ENCODE assay signal across 13 cellular contexts in the genomic region with DNA sequence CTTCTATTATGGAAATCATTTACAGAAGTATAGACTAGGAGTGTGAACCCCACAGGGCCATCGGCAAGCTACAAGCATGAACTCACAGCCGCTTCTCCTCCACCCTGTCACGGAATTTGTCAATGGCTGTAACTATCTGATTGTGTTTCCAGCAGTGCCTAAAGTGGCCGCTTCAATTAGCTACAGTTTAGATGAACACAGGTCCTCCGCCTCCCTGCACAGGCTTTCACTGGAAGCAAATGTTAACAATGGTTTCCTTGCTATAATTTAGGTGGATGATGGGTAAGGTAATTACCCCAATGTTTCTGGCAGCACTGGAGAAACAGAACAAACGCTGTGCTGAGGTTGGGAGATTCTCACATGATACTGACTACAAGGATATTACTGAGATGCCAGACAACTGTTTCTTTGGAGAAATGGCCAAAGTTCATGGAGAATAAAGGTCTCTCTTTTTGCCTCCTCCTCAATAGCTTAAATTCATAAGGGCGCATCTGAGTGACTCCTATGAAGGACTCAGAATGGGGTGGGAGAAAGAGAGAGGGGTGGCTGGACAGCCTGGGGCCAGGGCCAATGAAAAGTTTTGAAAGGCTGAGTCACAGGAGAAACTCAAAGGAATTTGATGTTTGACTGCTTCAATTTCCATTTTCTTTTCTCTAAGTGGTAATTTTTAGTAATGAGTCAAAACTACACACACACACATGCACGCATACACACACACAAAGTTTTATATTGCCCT.
DNase-seq lines count a peak whose midpoint lies in the region; ATAC-seq and TF ChIP-seq lines count a peak whose summit lies in the region.
"Had no signal": no experiment of that assay in that cellular context is flagged by ENCODE, and none has a peak within 500 bp of the region (broad histone marks: within the 10 kb centered on the region; RNA-seq: fewer than 3 reads in every experiment).

No MANE protein-coding gene starts in this region.

- intact Hi-C loops in Right ventricle myocardium superior (cut with DNase I) = no loop called here
- intact Hi-C loops in aorta (cut with DNase I) = no loop called here

- H3K4me1 ChIP-seq in cardiac muscle cell (ENCODE audit: low read depth) (peaks cover 9% of the 10 kb centered on the region), endodermal cell (ENCODE audit: control insufficient read depth, insufficient read depth, low read length) (no peaks in the 10 kb centered on the region), mesenchymal stem cell (ENCODE audit: control insufficient read depth, insufficient read depth, low read depth, low read length) (peaks cover 14% of the 10 kb centered on the region), aorta (ENCODE audit: control insufficient read depth in 1 of 2, insufficient read depth in 2 of 2, low read length in 2 of 2) (peaks cover 5 to 7% of the 10 kb centered on the region in 2 donors)

- no peaks in the 10 kb centered on the region for H3K9me3 Mint-ChIP-seq in endodermal cell
- H3K9me3 Mint-ChIP-seq: stimulated activated naive B cell treated with anti-CD40 and anti-IgM and Interleukin-4, amounts not matched to agents 10 μg/mL and 1 μg/mL and 100 μg/mL, for 72 hours had no signal

- H3K36me3 ChIP-seq in cardiac muscle cell (peaks cover 57% of the 10 kb centered on the region), endodermal cell (ENCODE audit: control insufficient read depth, insufficient read depth, low read length) (peaks cover 24% of the 10 kb centered on the region), mesenchymal stem cell (ENCODE audit: control insufficient read depth in 1 of 2, insufficient read depth in 2 of 2, low read depth in 1 of 2, low read length in 2 of 2) (peaks cover 43 to 62% of the 10 kb centered on the region in 2 experiments), aorta (ENCODE audit: control insufficient read depth in 1 of 2, insufficient read depth in 2 of 2, low read length in 1 of 2) (peaks cover 0 to 7% of the 10 kb centered on the region in 2 donors)

- H4K91ac ChIP-seq in mesenchymal stem cell (ENCODE audit: low read length) = no peak overlapping the region

- H3K9ac ChIP-seq in endodermal cell (ENCODE audit: extremely low read depth, low read length, poor library complexity, severe bottlenecking) (no peak overlapping the region), mesenchymal stem cell (ENCODE audit: low read length) (peak overlapping the region; percentile 36)

- no peak overlapping the region for H2BK15ac ChIP-seq in mesenchymal stem cell (ENCODE audit: low read depth, poor library complexity, severe bottlenecking)

- 76 to 88% methylated on average over 5 to 8 of the region's 8 CpGs for WGBS in endodermal cell (ENCODE audit: insufficient coverage in 1 of 2, insufficient read length in 1 of 2), 2 experiments
- WGBS in mesenchymal stem cell = 60% methylated on average over 7 of the region's 8 CpGs
- WGBS in aorta, 2 donors = 35 to 38% methylated on average over 8 of the region's 8 CpGs

- H3K9me3 ChIP-seq in cardiac muscle cell (ENCODE audit: low read depth) (no peaks in the 10 kb centered on the region), endodermal cell (ENCODE audit: control insufficient read depth, low read length) (no peaks in the 10 kb centered on the region), mesenchymal stem cell (ENCODE audit: control insufficient read depth, low read length) (no peaks in the 10 kb centered on the region), aorta (ENCODE audit: control insufficient read depth, low read length) (no peaks in the 10 kb centered on the region)

- H2AK5ac ChIP-seq in mesenchymal stem cell (ENCODE audit: low read length, severe bottlenecking) = no peak overlapping the region

- H3K79me1 ChIP-seq in mesenchymal stem cell (replicated peaks; ENCODE audit: low read length, poor library complexity, severe bottlenecking) = peaks cover 17% of the 10 kb centered on the region

- H3K27ac Mint-ChIP-seq in endodermal cell = no peak overlapping the region
- H3K27ac Mint-ChIP-seq: stimulated activated naive B cell treated with anti-CD40 and anti-IgM and Interleukin-4, amounts not matched to agents 10 μg/mL and 1 μg/mL and 100 μg/mL, for 72 hours had no signal

- no peak overlapping the region for H2BK120ac ChIP-seq in mesenchymal stem cell (ENCODE audit: low read depth, low read length)

- H3K27ac ChIP-seq in cardiac muscle cell (peak overlapping the region; percentile 40), endodermal cell (ENCODE audit: low read depth, low read length) (peak overlapping the region; percentile 59), mesenchymal stem cell (ENCODE audit: low read length, poor library complexity, severe bottlenecking) (peak overlapping the region; percentile 82), aorta (ENCODE audit: low read depth in 1 of 2, low read length in 2 of 2) (peak overlapping the region; percentile 75 to 90)

- no peak overlapping the region for H2AFZ ChIP-seq in mesenchymal stem cell (ENCODE audit: low read depth, low read length)

- ATAC-seq in Right ventricle myocardium superior (ENCODE audit: poor library complexity) (no peak), aorta (ENCODE audit: low FRiP score) (peak; percentile 71)
- ATAC-seq: HCT116 had no signal

- H3K4me3 Mint-ChIP-seq in endodermal cell = no peak overlapping the region
- H3K4me3 Mint-ChIP-seq: stimulated activated naive B cell treated with anti-CD40 and anti-IgM and Interleukin-4, amounts not matched to agents 10 μg/mL and 1 μg/mL and 100 μg/mL, for 72 hours had no signal

- peak overlapping the region; percentile 56 to 69 for H3K18ac ChIP-seq in mesenchymal stem cell (ENCODE audit: low read depth in 1 of 2, low read length in 2 of 2)

- no peak overlapping the region for H3K4ac ChIP-seq in mesenchymal stem cell (ENCODE audit: low read depth in 1 of 2, low read length in 2 of 2)

- no peak for TF ChIP-seq CTCF in cardiac muscle cell (IDR thresholded peaks at IDR 0.05; ENCODE audit: low read depth, low read length)
- TF ChIP-seq CTCF in endodermal cell (conservative IDR thresholded peaks at IDR 0.05) = no peak

- no peaks in the 10 kb centered on the region for H3K27me3 Mint-ChIP-seq in endodermal cell (ENCODE audit: insufficient read depth)
- H3K27me3 Mint-ChIP-seq: stimulated activated naive B cell treated with anti-CD40 and anti-IgM and Interleukin-4, amounts not matched to agents 10 μg/mL and 1 μg/mL and 100 μg/mL, for 72 hours had no signal

- no peak overlapping the region for H2BK5ac ChIP-seq in mesenchymal stem cell (ENCODE audit: low read depth, low read length, poor library complexity, severe bottlenecking)

- H3K36me3 Mint-ChIP-seq in endodermal cell (ENCODE audit: low read depth) = peaks cover 23% of the 10 kb centered on the region
- H3K36me3 Mint-ChIP-seq: stimulated activated naive B cell treated with anti-CD40 and anti-IgM and Interleukin-4, amounts not matched to agents 10 μg/mL and 1 μg/mL and 100 μg/mL, for 72 hours had no signal

- H2BK12ac ChIP-seq in mesenchymal stem cell (ENCODE audit: low read length in 2 of 2) = peak overlapping the region in 1 of 2 experiments; percentile 18

- peak overlapping the region; percentile 12 for H3K4me2 ChIP-seq in mesenchymal stem cell (ENCODE audit: low read length, poor library complexity, severe bottlenecking)

- H3K4me1 Mint-ChIP-seq in endodermal cell = peaks cover 9% of the 10 kb centered on the region

- peak overlapping the region; percentile 3 for H4K8ac ChIP-seq in mesenchymal stem cell (ENCODE audit: low read length)

- no peak overlapping the region for H3K4me3 ChIP-seq in cardiac muscle cell
- H3K4me3 ChIP-seq in endodermal cell (ENCODE audit: low read length) = no peak overlapping the region
- H3K4me3 ChIP-seq in mesenchymal stem cell (ENCODE audit: insufficient read depth in 1 of 2, low read depth in 1 of 2, low read length in 2 of 2) = peak overlapping the region in 1 of 2 experiments; percentile 44
- no peak overlapping the region for H3K4me3 ChIP-seq in aorta (ENCODE audit: low read length in 2 of 2)

- DNase-seq in cardiac muscle cell (ENCODE audit: low read depth in 1 of 2, low spot score in 1 of 2) (peak; percentile 31 to 67), Right ventricle myocardium superior (no peak), endodermal cell (no peak), mesenchymal stem cell (peak; percentile 78), aorta (no peak), HPDE6-E6E7 (ENCODE audit: extremely low spot score) (no peak), LoVo (ENCODE audit: low spot score) (no peak)
- DNase-seq in stimulated activated naive CD4-positive, alpha-beta T cell treated with Interleukin-2 at 50 U/mL for 16 hours (lab: John Stamatoyannopoulos, UW) = no peak
- DNase-seq: activated T-cell treated with anti-CD3 and anti-CD28 coated beads for 4 hours, head of caudate nucleus, Karpas-422 had no signal

- no peak overlapping the region for H3K14ac ChIP-seq in mesenchymal stem cell (ENCODE audit: low read length in 2 of 2)

- no peaks in the 10 kb centered on the region for H3K27me3 ChIP-seq in cardiac muscle cell
- no peaks in the 10 kb centered on the region for H3K27me3 ChIP-seq in endodermal cell (ENCODE audit: control insufficient read depth, insufficient read depth, low read length, poor library complexity, severe bottlenecking)
- no peaks in the 10 kb centered on the region for H3K27me3 ChIP-seq in mesenchymal stem cell (ENCODE audit: control insufficient read depth in 1 of 2, insufficient read depth in 1 of 2, low read length in 2 of 2)
- H3K27me3 ChIP-seq in aorta (ENCODE audit: control insufficient read depth in 1 of 2, insufficient read depth in 2 of 2, low read length in 1 of 2) = no peaks in the 10 kb centered on the region

- H3K23ac ChIP-seq in mesenchymal stem cell (ENCODE audit: low read length in 2 of 2) = no peak overlapping the region

Comparison
In these comparisons a context has a peak if more than half of its experiments do, and no peak if none do; other contexts are left out.
1. DNase-seq: peak in cardiac muscle cell (2 of 2) and mesenchymal stem cell (single experiment); none in Right ventricle myocardium superior (single experiment), endodermal cell (single experiment), aorta (0 of 2), HPDE6-E6E7 (single experiment), LoVo (single experiment) and stimulated activated naive CD4-positive, alpha-beta T cell treated with Interleukin-2 at 50 U/mL for 16 hours (single experiment).
2. Peak in every context shown above with its lines, with median percentiles within 50 percentile points of each other: H3K27ac ChIP-seq.